In genomic region chr18:42338683-42339082, GRCh38 we compare ENCODE assay signal across 21 cellular contexts.
DNase-seq lines count a peak whose midpoint lies in the region; ATAC-seq, FAIRE-seq and TF ChIP-seq lines count a peak whose summit lies in the region.
"Had no signal": no experiment of that assay in that cellular context is flagged by ENCODE, and none has a peak within 500 bp of the region (broad histone marks: within the 10 kb centered on the region; RNA-seq: fewer than 3 reads in every experiment).

No MANE protein-coding gene starts in this region.

- no peak overlapping the region for H2BK5ac ChIP-seq in mesenchymal stem cell (ENCODE audit: low read depth, low read length, poor library complexity, severe bottlenecking)

- in situ Hi-C loops in G401 (cut with HindIII; ENCODE audit: low sequenced_read_pairs), result no loop called here

- DNase-seq in D721Med (ENCODE audit: insufficient read length, low spot score) (no peak), M059J (ENCODE audit: low read depth) (peak; percentile 2), hepatocyte (ENCODE audit: low spot score) (peak; percentile 29), mesenchymal stem cell (no peak), G401 (ENCODE audit: low spot score) (no peak), superior temporal gyrus (ENCODE audit: extremely low spot score) (no peak)
- no peak for DNase-seq in stimulated activated naive CD8-positive, alpha-beta T cell treated with anti-CD3 and anti-CD28 coated beads, Interleukin-15, Interleukin-2, amounts not matched to agents 100 U/mL and 50 U/mL, for 24 hours
- DNase-seq: activated CD4-positive, alpha-beta T cell treated with anti-CD3 and anti-CD28 coated beads for 36 hours; foreskin keratinocyte; HCEC 1CT; KBM-7; naive thymus-derived CD8-positive, alpha-beta T cell; NCI-H1436 treated with DMSO at 0.1 percent for 48 hours; PC-9; posterior cingulate gyrus had no signal

- no peaks in the 10 kb centered on the region for H3K27me3 ChIP-seq in hepatocyte
- H3K27me3 ChIP-seq in mesenchymal stem cell (ENCODE audit: control insufficient read depth in 1 of 2, insufficient read depth in 1 of 2, low read length in 2 of 2), result no peaks in the 10 kb centered on the region
- H3K27me3 ChIP-seq: foreskin keratinocyte, SJSA1 had no signal

- H3K27ac ChIP-seq in hepatocyte (peak overlapping the region; percentile 60), mesenchymal stem cell (ENCODE audit: low read length, poor library complexity, severe bottlenecking) (peak overlapping the region; percentile 58)
- H3K27ac ChIP-seq: C4-2B, foreskin keratinocyte, PC-9, SJSA1 had no signal

- no peak overlapping the region for H3K4ac ChIP-seq in mesenchymal stem cell (ENCODE audit: low read depth in 1 of 2, low read length in 2 of 2)

- no peak for ATAC-seq in stimulated activated naive CD8-positive, alpha-beta T cell treated with anti-CD3 and anti-CD28 coated beads, Interleukin-15, Interleukin-2, amounts not matched to agents 100 U/mL and 50 U/mL, for 24 hours
- ATAC-seq in HG02759 (IDR thresholded peaks at IDR 0.05; ENCODE audit: unreplicated experiment), result no peak
- ATAC-seq: activated CD4-positive, alpha-beta T cell treated with anti-CD3 and anti-CD28 coated beads for 36 hours; foreskin keratinocyte; naive thymus-derived CD8-positive, alpha-beta T cell had no signal

- no peak overlapping the region for H3K23ac ChIP-seq in mesenchymal stem cell (ENCODE audit: low read length in 2 of 2)

- H3K9me3 ChIP-seq in hepatocyte (ENCODE audit: low read depth) (no peaks in the 10 kb centered on the region), mesenchymal stem cell (ENCODE audit: control insufficient read depth, low read length) (peaks cover 2% of the 10 kb centered on the region)
- H3K9me3 ChIP-seq: SJSA1 had no signal

- H2BK15ac ChIP-seq in mesenchymal stem cell (ENCODE audit: low read depth, poor library complexity, severe bottlenecking), result no peak overlapping the region

- no peak overlapping the region for H4K91ac ChIP-seq in mesenchymal stem cell (ENCODE audit: low read length)

- no peak overlapping the region for H3K9ac ChIP-seq in mesenchymal stem cell (ENCODE audit: low read length)

- no peak overlapping the region for H2BK120ac ChIP-seq in mesenchymal stem cell (ENCODE audit: low read depth, low read length)

- TF ChIP-seq CTCF in D721Med (IDR thresholded peaks at IDR 0.05; ENCODE audit: insufficient read depth, missing control alignments) (no peak), hepatocyte (IDR thresholded peaks at IDR 0.05; ENCODE audit: poor library complexity) (no peak)

- H3K4me1 ChIP-seq in hepatocyte (ENCODE audit: insufficient read depth) (peaks cover 6% of the 10 kb centered on the region), mesenchymal stem cell (ENCODE audit: control insufficient read depth, insufficient read depth, low read depth, low read length) (peaks cover 4% of the 10 kb centered on the region)
- H3K4me1 ChIP-seq: foreskin keratinocyte, SJSA1 had no signal

- H3K4me3 ChIP-seq in hepatocyte (no peak overlapping the region), mesenchymal stem cell (ENCODE audit: insufficient read depth in 1 of 2, low read depth in 1 of 2, low read length in 2 of 2) (no peak overlapping the region)
- H3K4me3 ChIP-seq: PC-9, SJSA1 had no signal

- peak; percentile 93 for FAIRE-seq in D721Med (lab: Jason Lieb, UNC)
- FAIRE-seq: astrocyte, GM18507, urothelium cell line had no signal

- H3K4me2 ChIP-seq in hepatocyte, result no peak overlapping the region
- no peak overlapping the region for H3K4me2 ChIP-seq in mesenchymal stem cell (ENCODE audit: low read length, poor library complexity, severe bottlenecking)
- H3K4me2 ChIP-seq: PC-9 had no signal

- H3K36me3 ChIP-seq in hepatocyte (replicated peaks; ENCODE audit: insufficient read depth, low read depth), result no peaks in the 10 kb centered on the region
- no peaks in the 10 kb centered on the region for H3K36me3 ChIP-seq in mesenchymal stem cell (ENCODE audit: control insufficient read depth in 1 of 2, insufficient read depth in 2 of 2, low read depth in 1 of 2, low read length in 2 of 2)
- H3K36me3 ChIP-seq: SJSA1 had no signal

- H3K79me2 ChIP-seq in hepatocyte, result no peaks in the 10 kb centered on the region

- H3K79me1 ChIP-seq in mesenchymal stem cell (replicated peaks; ENCODE audit: low read length, poor library complexity, severe bottlenecking), result no peaks in the 10 kb centered on the region

- no peak overlapping the region for H2AFZ ChIP-seq in hepatocyte
- no peak overlapping the region for H2AFZ ChIP-seq in mesenchymal stem cell (ENCODE audit: low read depth, low read length)
- H2AFZ ChIP-seq: PC-9 had no signal

- H3K14ac ChIP-seq in mesenchymal stem cell (ENCODE audit: low read length in 2 of 2), result no peak overlapping the region

- H4K8ac ChIP-seq in mesenchymal stem cell (ENCODE audit: low read length), result no peak overlapping the region

- H3K9me2 ChIP-seq in hepatocyte (replicated peaks; ENCODE audit: insufficient read depth), result no peaks in the 10 kb centered on the region

- H2BK12ac ChIP-seq in mesenchymal stem cell (ENCODE audit: low read length in 2 of 2), result no peak overlapping the region

- H2AK5ac ChIP-seq in mesenchymal stem cell (ENCODE audit: low read length, severe bottlenecking), result no peak overlapping the region

- H3K18ac ChIP-seq in mesenchymal stem cell (ENCODE audit: low read depth in 1 of 2, low read length in 2 of 2), result no peak overlapping the region

- 28% methylated on average over 2 of the region's 2 CpGs for WGBS in hepatocyte (ENCODE audit: low lambda C conversion rate, missing lambda C conversion rate)
- 90% methylated on average over 2 of the region's 2 CpGs for WGBS in mesenchymal stem cell

- no peaks in the 10 kb centered on the region for H4K20me1 ChIP-seq in hepatocyte (ENCODE audit: insufficient read depth, poor library complexity, severe bottlenecking)

Comparison
In these comparisons a context has a peak if more than half of its experiments do, and no peak if none do; other contexts are left out.
1. DNase-seq: peak in M059J (single experiment) and hepatocyte (single experiment); none in D721Med (single experiment), mesenchymal stem cell (single experiment), stimulated activated naive CD8-positive, alpha-beta T cell treated with anti-CD3 and anti-CD28 coated beads, Interleukin-15, Interleukin-2, amounts not matched to agents 100 U/mL and 50 U/mL, for 24 hours (single experiment), G401 (single experiment) and superior temporal gyrus (single experiment).